ENCODE assay signal across 24 cellular contexts in the genomic region with DNA sequence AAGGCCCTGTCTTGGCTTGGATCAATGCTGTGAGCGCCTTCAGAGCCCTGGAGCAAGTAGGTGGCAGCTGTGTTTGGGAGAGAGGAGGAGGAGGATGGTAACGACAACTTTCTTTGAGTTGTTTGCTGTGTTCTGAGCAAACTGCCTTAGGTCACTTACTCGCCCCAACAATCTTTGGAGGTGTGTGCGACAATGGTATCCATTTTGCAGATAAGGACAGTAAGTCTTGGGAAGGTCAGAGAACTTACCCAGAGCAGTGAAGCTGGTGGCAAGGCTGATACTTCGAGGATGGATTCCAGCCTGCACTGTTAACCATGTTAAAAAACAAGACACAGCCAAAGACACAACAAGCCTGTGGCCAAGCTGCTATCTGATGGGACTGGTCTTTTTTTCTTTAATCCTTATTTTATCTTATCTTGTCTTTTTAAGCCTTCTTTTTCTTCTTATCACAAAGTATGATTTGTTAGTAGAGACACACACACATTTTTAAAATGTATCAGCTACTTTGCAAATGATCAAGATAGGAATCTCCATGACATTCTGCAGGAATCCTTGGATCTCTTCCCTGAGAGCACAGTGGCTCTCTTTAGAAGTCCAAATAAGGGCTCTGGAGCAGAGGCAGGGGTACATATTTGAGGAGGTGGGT. TPM values are rescaled to one million over a fixed set of nuclear protein-coding genes. Genes with fewer than 3 reads are reported as not detected.
DNase-seq lines count a peak whose midpoint lies in the region; ATAC-seq, FAIRE-seq and TF ChIP-seq lines count a peak whose summit lies in the region.
"Had no signal": no experiment of that assay in that cellular context is flagged by ENCODE, and none has a peak within 500 bp of the region (broad histone marks: within the 10 kb centered on the region; RNA-seq: fewer than 3 reads in every experiment).

No MANE protein-coding gene starts in this region.

- H3K27ac ChIP-seq in duodenal mucosa (ENCODE audit: low read depth, low read length), result no peak overlapping the region
- H3K27ac ChIP-seq in small intestine (ENCODE audit: low read depth in 1 of 2, low read length in 1 of 2), result peak overlapping the region; percentile 6 to 38
- H3K27ac ChIP-seq: BLaER1 had no signal

- peaks cover 41% of the 10 kb centered on the region for H3K4me1 Mint-ChIP-seq in mesothelial cell of epicardium
- H3K4me1 Mint-ChIP-seq: GM23338 had no signal

- H3K4me3 Mint-ChIP-seq in mesothelial cell of epicardium, result peak overlapping the region; percentile 30
- H3K4me3 Mint-ChIP-seq: CD8-positive, alpha-beta T cell; GM23338 had no signal

- 11 to 64% (median 36%) methylated on average over 5 of the region's 5 CpGs for WGBS in small intestine, 3 donors

- H3K27ac Mint-ChIP-seq in mesothelial cell of epicardium, result peak overlapping the region; percentile 66
- H3K27ac Mint-ChIP-seq: CD8-positive, alpha-beta T cell; GM23338 had no signal

- no peak for TF ChIP-seq CTCF in D721Med (IDR thresholded peaks at IDR 0.05; ENCODE audit: insufficient read depth, missing control alignments)
- TF ChIP-seq CTCF in mesothelial cell of epicardium (IDR thresholded peaks at IDR 0.05; ENCODE audit: unreplicated experiment), result no peak

- H3K27me3 ChIP-seq in duodenal mucosa (ENCODE audit: control insufficient read depth in 1 of 2, insufficient read depth in 2 of 2, low read length in 2 of 2) (no peaks in the 10 kb centered on the region), small intestine (ENCODE audit: control insufficient read depth in 2 of 2, insufficient read depth in 2 of 2, low read length in 2 of 2) (no peaks in the 10 kb centered on the region)
- H3K27me3 ChIP-seq: BLaER1 had no signal

- H3K9me3 ChIP-seq in duodenal mucosa (ENCODE audit: control insufficient read depth in 1 of 2, low read length in 2 of 2) (no peaks in the 10 kb centered on the region), small intestine (ENCODE audit: control insufficient read depth, low read depth) (no peaks in the 10 kb centered on the region)

- H3K4me1 ChIP-seq in duodenal mucosa (ENCODE audit: control insufficient read depth in 1 of 2, insufficient read depth in 2 of 2, low read length in 2 of 2) (peaks cover 44 to 47% of the 10 kb centered on the region in 2 donors), small intestine (ENCODE audit: control insufficient read depth in 2 of 2, insufficient read depth in 1 of 2, low read depth in 1 of 2, low read length in 1 of 2) (peaks cover 0 to 4% of the 10 kb centered on the region in 2 donors)

- peaks cover 17% of the 10 kb centered on the region for H3K27me3 Mint-ChIP-seq in mesothelial cell of epicardium (ENCODE audit: low read depth)

- no peak overlapping the region for H3K9ac ChIP-seq in duodenal mucosa (ENCODE audit: low read depth in 1 of 2, low read length in 2 of 2)
- H3K9ac ChIP-seq: BLaER1 had no signal

- peak; percentile 84 for FAIRE-seq in D721Med (lab: Jason Lieb, UNC)
- FAIRE-seq in small intestine (lab: Jason Lieb, UNC), result no peak
- FAIRE-seq: G401.6, GM12891, GM18507, H54 had no signal

- DNase-seq in D721Med (ENCODE audit: insufficient read length, low spot score) (no peak), mesothelial cell of epicardium (ENCODE audit: low spot score in 2 of 2, unreplicated experiment in 2 of 2) (no peak), small intestine (peak; percentile 59), NCI-H2081 treated with DMSO at 0.1 percent for 48 hours (lab: John Stamatoyannopoulos, UW) (no peak), cortex of kidney (lab: John Stamatoyannopoulos, UW) (no peak)
- no peak for DNase-seq in activated CD8-positive, alpha-beta memory T cell treated with anti-CD3 and anti-CD28 coated beads, Interleukin-2, amount 50 U/mL, for 48 hours
- DNase-seq: 8988T; Calu3; CD8-positive, alpha-beta T cell; DMS 273 treated with DMSO at 0.1 percent for 48 hours; DMS53; DND-41; EL; HCEC 1CT had no signal

- no peaks in the 10 kb centered on the region for H3K36me3 ChIP-seq in duodenal mucosa (ENCODE audit: control insufficient read depth in 1 of 2, insufficient read depth in 2 of 2, low read length in 2 of 2)
- H3K36me3 ChIP-seq in small intestine (ENCODE audit: control insufficient read depth in 2 of 2, insufficient read depth in 2 of 2, low read length in 2 of 2), result no peaks in the 10 kb centered on the region
- H3K36me3 ChIP-seq: BLaER1 had no signal

- H3K4me3 ChIP-seq in duodenal mucosa (ENCODE audit: low read depth in 1 of 2, low read length in 2 of 2) (peak overlapping the region; percentile 8 to 9), small intestine (ENCODE audit: low read depth in 1 of 2, low read length in 2 of 2) (peak overlapping the region in 1 of 2 donors; percentile 0)
- H3K4me3 ChIP-seq: BLaER1, GM23338 had no signal

- peaks cover 10% of the 10 kb centered on the region for H3K9me3 Mint-ChIP-seq in mesothelial cell of epicardium
- H3K9me3 Mint-ChIP-seq: CD8-positive, alpha-beta T cell had no signal

- ATAC-seq in GM18502 (IDR thresholded peaks at IDR 0.05; ENCODE audit: poor library complexity, unreplicated experiment), result no peak
- ATAC-seq: CD8-positive, alpha-beta T cell; GM23338 had no signal

- peaks cover 9% of the 10 kb centered on the region for H3K36me3 Mint-ChIP-seq in mesothelial cell of epicardium
- H3K36me3 Mint-ChIP-seq: CD8-positive, alpha-beta T cell had no signal

RNA-seq across cellular contexts. Expression of gene CNDP1, which starts 27.9 kb away (rescaled TPM):
- total RNA-seq in mesothelial cell of epicardium, result 0.40 to 0.75 TPM (median 0.41 TPM) in 3 replicates
- polyA plus RNA-seq in small intestine, result 10 to 100 TPM in 1 of 3 donors, 1 to 10 TPM in 2; 6.2 to 11.9 (median 6.8) TPM
- total RNA-seq: A673, Calu3 had no signal
- polyA plus RNA-seq: AG04450 had no signal

RNA-seq across cellular contexts. Expression of gene ZNF407, which starts 35.5 kb away (rescaled TPM):
- total RNA-seq in mesothelial cell of epicardium, result 22.1 to 24.9 TPM (median 23.1 TPM) in 3 replicates
- polyA plus RNA-seq in small intestine, result 1 to 10 TPM; 2.7 to 4.7 (median 3.4) TPM
